1 cellular context compared by ENCODE assay signal in the genomic region with DNA sequence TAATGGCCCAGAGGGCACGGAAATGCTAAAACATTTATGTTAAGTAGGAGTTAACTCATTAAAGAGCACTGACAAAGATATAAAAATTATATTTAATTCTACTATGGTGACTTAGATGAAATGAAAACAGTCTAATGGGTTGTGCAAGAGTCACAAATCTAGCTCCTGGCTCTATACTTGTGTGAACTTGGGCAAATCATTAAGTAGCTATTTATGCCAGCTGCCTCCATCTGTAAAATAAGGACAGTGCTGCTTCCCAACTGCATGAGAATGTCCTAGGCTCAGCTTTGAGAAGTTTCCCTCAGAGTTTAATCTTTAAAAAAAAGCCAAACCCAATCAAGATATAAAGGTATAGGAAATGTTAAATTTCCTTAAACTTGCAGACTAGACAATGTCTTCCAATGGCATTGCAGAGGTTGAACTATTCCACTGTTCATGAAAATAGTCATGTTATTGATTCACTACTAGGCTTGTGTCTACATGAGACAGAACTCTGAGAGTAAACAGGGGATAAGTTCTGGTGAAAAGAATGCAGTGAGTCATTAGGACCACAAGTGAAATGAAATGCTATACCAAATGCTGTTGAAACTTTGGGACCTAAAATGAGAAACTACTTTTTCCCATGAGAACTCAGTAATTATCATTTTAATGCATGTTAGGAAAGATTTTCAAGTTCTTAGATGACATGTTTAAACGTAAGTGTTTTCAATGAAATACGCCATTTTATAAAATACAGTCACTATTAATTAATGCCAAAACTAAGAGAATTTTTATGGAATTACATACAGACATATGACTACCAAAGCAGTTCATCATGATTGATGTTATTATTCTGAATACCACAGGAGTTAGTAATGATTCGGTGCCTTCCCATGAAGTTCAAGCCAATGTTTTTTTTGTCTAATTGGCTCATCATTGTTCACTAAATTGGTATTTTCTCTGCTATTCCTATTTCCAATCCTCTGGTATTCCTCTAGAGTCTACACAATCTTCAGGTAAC.
A peak's percentile ranks its signal among the peaks of the same experiment; 100 is the strongest.
TF ChIP-seq lines count a peak whose summit lies in the region.

No MANE protein-coding gene starts in this region.

TF ChIP-seq in HepG2, 621 proteins besides CTCF, POLR2A, EP300 and RAD21 (continued from another document and continues in another):
- TF ChIP-seq, protein P1, sequence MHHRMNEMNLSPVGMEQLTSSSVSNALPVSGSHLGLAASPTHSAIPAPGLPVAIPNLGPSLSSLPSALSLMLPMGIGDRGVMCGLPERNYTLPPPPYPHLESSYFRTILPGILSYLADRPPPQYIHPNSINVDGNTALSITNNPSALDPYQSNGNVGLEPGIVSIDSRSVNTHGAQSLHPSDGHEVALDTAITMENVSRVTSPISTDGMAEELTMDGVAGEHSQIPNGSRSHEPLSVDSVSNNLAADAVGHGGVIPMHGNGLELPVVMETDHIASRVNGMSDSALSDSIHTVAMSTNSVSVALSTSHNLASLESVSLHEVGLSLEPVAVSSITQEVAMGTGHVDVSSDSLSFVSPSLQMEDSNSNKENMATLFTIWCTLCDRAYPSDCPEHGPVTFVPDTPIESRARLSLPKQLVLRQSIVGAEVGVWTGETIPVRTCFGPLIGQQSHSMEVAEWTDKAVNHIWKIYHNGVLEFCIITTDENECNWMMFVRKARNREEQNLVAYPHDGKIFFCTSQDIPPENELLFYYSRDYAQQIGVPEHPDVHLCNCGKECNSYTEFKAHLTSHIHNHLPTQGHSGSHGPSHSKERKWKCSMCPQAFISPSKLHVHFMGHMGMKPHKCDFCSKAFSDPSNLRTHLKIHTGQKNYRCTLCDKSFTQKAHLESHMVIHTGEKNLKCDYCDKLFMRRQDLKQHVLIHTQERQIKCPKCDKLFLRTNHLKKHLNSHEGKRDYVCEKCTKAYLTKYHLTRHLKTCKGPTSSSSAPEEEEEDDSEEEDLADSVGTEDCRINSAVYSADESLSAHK (CRISPR knock-in tag; IDR thresholded peaks at IDR 0.05; ENCODE audit: borderline replicate concordance), result no peak
- TF ChIP-seq ZFY (CRISPR knock-in tag; IDR thresholded peaks at IDR 0.05) (no peak), ZNF607 (CRISPR knock-in tag; IDR thresholded peaks at IDR 0.05; ENCODE audit: borderline replicate concordance) (no peak), HDAC2 (CRISPR knock-in tag; IDR thresholded peaks at IDR 0.05) (peak; percentile 77), ZNF672 (CRISPR knock-in tag; IDR thresholded peaks at IDR 0.05) (no peak), NR2F2 (IDR thresholded peaks at IDR 0.05; ENCODE audit: borderline replicate concordance, low read depth) (0 out of 2 replicates have a peak, but pooled peaks have one; percentile 39), ZNF570 (CRISPR knock-in tag; IDR thresholded peaks at IDR 0.05; ENCODE audit: borderline replicate concordance) (no peak), ZC3H13 (CRISPR knock-in tag; IDR thresholded peaks at IDR 0.05) (no peak), TCF12 (IDR thresholded peaks at IDR 0.05) (no peak), TCF12 (CRISPR knock-in tag; IDR thresholded peaks at IDR 0.05) (no peak), HMGA1 (CRISPR knock-in tag; conservative IDR thresholded peaks at IDR 0.05) (no peak), SMARCC2 (IDR thresholded peaks at IDR 0.05) (peak; percentile 89), CBX1 (IDR thresholded peaks at IDR 0.05; ENCODE audit: low read depth) (no peak), MBNL3 (CRISPR knock-in tag; conservative IDR thresholded peaks at IDR 0.05) (no peak), RARA (CRISPR knock-in tag; IDR thresholded peaks at IDR 0.05) (peak; percentile 80), FOSL2 (CRISPR knock-in tag; IDR thresholded peaks at IDR 0.05) (peak; percentile 93), ZNF317 (CRISPR knock-in tag; IDR thresholded peaks at IDR 0.05) (0 out of 2 replicates have a peak, but pooled peaks have one; percentile 59), HMG20A (CRISPR knock-in tag; IDR thresholded peaks at IDR 0.05; ENCODE audit: borderline replicate concordance) (peak; percentile 92), NFYC (CRISPR knock-in tag; IDR thresholded peaks at IDR 0.05) (peak; percentile 25; the same call in 1 of the 2 replicates), HDAC1 (CRISPR knock-in tag; IDR thresholded peaks at IDR 0.05) (peak; percentile 59; the same call in 1 of the 2 replicates), ARID2 (CRISPR knock-in tag; IDR thresholded peaks at IDR 0.05; ENCODE audit: borderline replicate concordance) (no peak), MXI1 (IDR thresholded peaks at IDR 0.05; ENCODE audit: borderline replicate concordance, low read depth, low read length) (peak; percentile 25; the same call in 1 of the 3 replicates), ZNF24 (IDR thresholded peaks at IDR 0.05) (peak; percentile 77), TEAD3 (CRISPR knock-in tag; optimal IDR thresholded peaks at IDR 0.05; ENCODE audit: borderline replicate concordance) (peak; percentile 91), MIXL1 (CRISPR knock-in tag; IDR thresholded peaks at IDR 0.05) (peak; percentile 86), DPF2 (CRISPR knock-in tag; IDR thresholded peaks at IDR 0.05; ENCODE audit: borderline replicate concordance, low read depth) (peak; percentile 87; the same call in 1 of the 2 replicates), ZNF747 (CRISPR knock-in tag; IDR thresholded peaks at IDR 0.05; ENCODE audit: borderline replicate concordance) (no peak), SIX4 (CRISPR knock-in tag; IDR thresholded peaks at IDR 0.05) (0 out of 2 replicates have a peak, but pooled peaks have one; percentile 32), MATR3 (CRISPR knock-in tag; IDR thresholded peaks at IDR 0.05) (no peak), ZC3H4 (CRISPR knock-in tag; IDR thresholded peaks at IDR 0.05; ENCODE audit: borderline replicate concordance) (no peak), MIER3 (CRISPR knock-in tag; IDR thresholded peaks at IDR 0.05; ENCODE audit: borderline replicate concordance) (peak; percentile 73; the same call in 1 of the 2 replicates), SIN3B (IDR thresholded peaks at IDR 0.05; ENCODE audit: low read length) (no peak), ZKSCAN8 (CRISPR knock-in tag; IDR thresholded peaks at IDR 0.05; ENCODE audit: borderline replicate concordance) (peak; percentile 80; the same call in 1 of the 2 replicates), NBN (conservative IDR thresholded peaks at IDR 0.05) (no peak), NCOA1 (CRISPR knock-in tag; IDR thresholded peaks at IDR 0.05) (no peak), SMC3 (IDR thresholded peaks at IDR 0.05; ENCODE audit: low read length) (peak; percentile 4; the same call in 1 of the 2 replicates), CEBPB (IDR thresholded peaks at IDR 0.05; ENCODE audit: borderline replicate concordance, low read depth, low read length) (peak; percentile 61; the same call in 1 of the 2 replicates), RXRB (CRISPR knock-in tag; IDR thresholded peaks at IDR 0.05; ENCODE audit: borderline replicate concordance) (peak; percentile 82; the same call in 1 of the 2 replicates)
- TF ChIP-seq, protein P2, sequence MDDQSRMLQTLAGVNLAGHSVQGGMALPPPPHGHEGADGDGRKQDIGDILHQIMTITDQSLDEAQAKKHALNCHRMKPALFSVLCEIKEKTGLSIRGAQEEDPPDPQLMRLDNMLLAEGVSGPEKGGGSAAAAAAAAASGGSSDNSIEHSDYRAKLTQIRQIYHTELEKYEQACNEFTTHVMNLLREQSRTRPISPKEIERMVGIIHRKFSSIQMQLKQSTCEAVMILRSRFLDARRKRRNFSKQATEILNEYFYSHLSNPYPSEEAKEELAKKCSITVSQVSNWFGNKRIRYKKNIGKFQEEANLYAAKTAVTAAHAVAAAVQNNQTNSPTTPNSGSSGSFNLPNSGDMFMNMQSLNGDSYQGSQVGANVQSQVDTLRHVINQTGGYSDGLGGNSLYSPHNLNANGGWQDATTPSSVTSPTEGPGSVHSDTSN (CRISPR knock-in tag; IDR thresholded peaks at IDR 0.05; ENCODE audit: borderline replicate concordance), result no peak
- TF ChIP-seq, protein P3, sequence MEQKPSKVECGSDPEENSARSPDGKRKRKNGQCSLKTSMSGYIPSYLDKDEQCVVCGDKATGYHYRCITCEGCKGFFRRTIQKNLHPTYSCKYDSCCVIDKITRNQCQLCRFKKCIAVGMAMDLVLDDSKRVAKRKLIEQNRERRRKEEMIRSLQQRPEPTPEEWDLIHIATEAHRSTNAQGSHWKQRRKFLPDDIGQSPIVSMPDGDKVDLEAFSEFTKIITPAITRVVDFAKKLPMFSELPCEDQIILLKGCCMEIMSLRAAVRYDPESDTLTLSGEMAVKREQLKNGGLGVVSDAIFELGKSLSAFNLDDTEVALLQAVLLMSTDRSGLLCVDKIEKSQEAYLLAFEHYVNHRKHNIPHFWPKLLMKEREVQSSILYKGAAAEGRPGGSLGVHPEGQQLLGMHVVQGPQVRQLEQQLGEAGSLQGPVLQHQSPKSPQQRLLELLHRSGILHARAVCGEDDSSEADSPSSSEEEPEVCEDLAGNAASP (CRISPR knock-in tag; IDR thresholded peaks at IDR 0.05; ENCODE audit: borderline replicate concordance), result peak; percentile 43; the same call in 1 of the 2 replicates
- TF ChIP-seq, protein P4, sequence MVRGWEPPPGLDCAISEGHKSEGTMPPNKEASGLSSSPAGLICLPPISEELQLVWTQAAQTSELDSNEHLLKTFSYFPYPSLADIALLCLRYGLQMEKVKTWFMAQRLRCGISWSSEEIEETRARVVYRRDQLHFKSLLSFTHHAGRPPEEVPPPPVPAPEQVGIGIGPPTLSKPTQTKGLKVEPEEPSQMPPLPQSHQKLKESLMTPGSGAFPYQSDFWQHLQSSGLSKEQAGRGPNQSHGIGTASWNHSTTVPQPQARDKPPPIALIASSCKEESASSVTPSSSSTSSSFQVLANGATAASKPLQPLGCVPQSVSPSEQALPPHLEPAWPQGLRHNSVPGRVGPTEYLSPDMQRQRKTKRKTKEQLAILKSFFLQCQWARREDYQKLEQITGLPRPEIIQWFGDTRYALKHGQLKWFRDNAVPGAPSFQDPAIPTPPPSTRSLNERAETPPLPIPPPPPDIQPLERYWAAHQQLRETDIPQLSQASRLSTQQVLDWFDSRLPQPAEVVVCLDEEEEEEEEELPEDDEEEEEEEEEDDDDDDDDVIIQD (CRISPR knock-in tag; IDR thresholded peaks at IDR 0.05; ENCODE audit: low read depth), result peak; percentile 99
- TF ChIP-seq, protein P5, sequence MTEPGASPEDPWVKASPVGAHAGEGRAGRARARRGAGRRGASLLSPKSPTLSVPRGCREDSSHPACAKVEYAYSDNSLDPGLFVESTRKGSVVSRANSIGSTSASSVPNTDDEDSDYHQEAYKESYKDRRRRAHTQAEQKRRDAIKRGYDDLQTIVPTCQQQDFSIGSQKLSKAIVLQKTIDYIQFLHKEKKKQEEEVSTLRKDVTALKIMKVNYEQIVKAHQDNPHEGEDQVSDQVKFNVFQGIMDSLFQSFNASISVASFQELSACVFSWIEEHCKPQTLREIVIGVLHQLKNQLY (CRISPR knock-in tag; IDR thresholded peaks at IDR 0.05), result 0 out of 2 replicates have a peak, but pooled peaks have one; percentile 20
- TF ChIP-seq, protein P6, sequence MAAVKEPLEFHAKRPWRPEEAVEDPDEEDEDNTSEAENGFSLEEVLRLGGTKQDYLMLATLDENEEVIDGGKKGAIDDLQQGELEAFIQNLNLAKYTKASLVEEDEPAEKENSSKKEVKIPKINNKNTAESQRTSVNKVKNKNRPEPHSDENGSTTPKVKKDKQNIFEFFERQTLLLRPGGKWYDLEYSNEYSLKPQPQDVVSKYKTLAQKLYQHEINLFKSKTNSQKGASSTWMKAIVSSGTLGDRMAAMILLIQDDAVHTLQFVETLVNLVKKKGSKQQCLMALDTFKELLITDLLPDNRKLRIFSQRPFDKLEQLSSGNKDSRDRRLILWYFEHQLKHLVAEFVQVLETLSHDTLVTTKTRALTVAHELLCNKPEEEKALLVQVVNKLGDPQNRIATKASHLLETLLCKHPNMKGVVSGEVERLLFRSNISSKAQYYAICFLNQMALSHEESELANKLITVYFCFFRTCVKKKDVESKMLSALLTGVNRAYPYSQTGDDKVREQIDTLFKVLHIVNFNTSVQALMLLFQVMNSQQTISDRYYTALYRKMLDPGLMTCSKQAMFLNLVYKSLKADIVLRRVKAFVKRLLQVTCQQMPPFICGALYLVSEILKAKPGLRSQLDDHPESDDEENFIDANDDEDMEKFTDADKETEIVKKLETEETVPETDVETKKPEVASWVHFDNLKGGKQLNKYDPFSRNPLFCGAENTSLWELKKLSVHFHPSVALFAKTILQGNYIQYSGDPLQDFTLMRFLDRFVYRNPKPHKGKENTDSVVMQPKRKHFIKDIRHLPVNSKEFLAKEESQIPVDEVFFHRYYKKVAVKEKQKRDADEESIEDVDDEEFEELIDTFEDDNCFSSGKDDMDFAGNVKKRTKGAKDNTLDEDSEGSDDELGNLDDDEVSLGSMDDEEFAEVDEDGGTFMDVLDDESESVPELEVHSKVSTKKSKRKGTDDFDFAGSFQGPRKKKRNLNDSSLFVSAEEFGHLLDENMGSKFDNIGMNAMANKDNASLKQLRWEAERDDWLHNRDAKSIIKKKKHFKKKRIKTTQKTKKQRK (IDR thresholded peaks at IDR 0.05; ENCODE audit: low read length), result no peak
- TF ChIP-seq, protein P7, sequence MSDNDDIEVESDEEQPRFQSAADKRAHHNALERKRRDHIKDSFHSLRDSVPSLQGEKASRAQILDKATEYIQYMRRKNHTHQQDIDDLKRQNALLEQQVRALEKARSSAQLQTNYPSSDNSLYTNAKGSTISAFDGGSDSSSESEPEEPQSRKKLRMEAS (IDR thresholded peaks at IDR 0.05), result peak; percentile 37; the same call in 1 of the 2 replicates
- TF ChIP-seq, protein P8, sequence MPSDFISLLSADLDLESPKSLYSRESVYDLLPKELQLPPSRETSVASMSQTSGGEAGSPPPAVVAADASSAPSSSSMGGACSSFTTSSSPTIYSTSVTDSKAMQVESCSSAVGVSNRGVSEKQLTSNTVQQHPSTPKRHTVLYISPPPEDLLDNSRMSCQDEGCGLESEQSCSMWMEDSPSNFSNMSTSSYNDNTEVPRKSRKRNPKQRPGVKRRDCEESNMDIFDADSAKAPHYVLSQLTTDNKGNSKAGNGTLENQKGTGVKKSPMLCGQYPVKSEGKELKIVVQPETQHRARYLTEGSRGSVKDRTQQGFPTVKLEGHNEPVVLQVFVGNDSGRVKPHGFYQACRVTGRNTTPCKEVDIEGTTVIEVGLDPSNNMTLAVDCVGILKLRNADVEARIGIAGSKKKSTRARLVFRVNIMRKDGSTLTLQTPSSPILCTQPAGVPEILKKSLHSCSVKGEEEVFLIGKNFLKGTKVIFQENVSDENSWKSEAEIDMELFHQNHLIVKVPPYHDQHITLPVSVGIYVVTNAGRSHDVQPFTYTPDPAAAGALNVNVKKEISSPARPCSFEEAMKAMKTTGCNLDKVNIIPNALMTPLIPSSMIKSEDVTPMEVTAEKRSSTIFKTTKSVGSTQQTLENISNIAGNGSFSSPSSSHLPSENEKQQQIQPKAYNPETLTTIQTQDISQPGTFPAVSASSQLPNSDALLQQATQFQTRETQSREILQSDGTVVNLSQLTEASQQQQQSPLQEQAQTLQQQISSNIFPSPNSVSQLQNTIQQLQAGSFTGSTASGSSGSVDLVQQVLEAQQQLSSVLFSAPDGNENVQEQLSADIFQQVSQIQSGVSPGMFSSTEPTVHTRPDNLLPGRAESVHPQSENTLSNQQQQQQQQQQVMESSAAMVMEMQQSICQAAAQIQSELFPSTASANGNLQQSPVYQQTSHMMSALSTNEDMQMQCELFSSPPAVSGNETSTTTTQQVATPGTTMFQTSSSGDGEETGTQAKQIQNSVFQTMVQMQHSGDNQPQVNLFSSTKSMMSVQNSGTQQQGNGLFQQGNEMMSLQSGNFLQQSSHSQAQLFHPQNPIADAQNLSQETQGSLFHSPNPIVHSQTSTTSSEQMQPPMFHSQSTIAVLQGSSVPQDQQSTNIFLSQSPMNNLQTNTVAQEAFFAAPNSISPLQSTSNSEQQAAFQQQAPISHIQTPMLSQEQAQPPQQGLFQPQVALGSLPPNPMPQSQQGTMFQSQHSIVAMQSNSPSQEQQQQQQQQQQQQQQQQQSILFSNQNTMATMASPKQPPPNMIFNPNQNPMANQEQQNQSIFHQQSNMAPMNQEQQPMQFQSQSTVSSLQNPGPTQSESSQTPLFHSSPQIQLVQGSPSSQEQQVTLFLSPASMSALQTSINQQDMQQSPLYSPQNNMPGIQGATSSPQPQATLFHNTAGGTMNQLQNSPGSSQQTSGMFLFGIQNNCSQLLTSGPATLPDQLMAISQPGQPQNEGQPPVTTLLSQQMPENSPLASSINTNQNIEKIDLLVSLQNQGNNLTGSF (CRISPR knock-in tag; IDR thresholded peaks at IDR 0.05), result no peak
